Comparison of ENCODE assay signal across 16 cellular contexts in the genomic region with DNA sequence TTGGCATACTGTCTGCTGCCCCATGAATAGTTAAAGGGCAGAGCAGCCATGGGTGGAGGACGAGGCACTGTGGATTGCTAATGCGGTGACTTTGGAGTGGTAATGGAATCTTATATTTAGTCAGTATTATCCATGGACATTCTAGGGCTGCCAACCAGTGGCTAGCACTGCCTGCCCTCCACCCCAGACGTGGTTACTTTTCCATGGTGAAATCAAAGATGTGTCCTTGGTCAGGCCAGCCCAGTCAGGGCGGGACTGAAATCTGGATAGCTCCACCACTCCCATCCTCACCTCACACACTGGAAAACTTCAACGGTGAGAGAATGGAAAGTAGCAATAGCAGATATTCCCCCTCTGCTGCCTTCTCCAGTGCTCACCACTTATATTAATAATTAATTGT. TPM values are rescaled to one million over a fixed set of nuclear protein-coding genes. Genes with fewer than 3 reads are reported as not detected.
DNase-seq lines count a peak whose midpoint lies in the region; ATAC-seq, FAIRE-seq and TF ChIP-seq lines count a peak whose summit lies in the region.
"Had no signal": no experiment of that assay in that cellular context is flagged by ENCODE, and none has a peak within 500 bp of the region (broad histone marks: within the 10 kb centered on the region; RNA-seq: fewer than 3 reads in every experiment).

No MANE protein-coding gene starts in this region.

- peaks cover 55% of the 10 kb centered on the region for H3K4me1 Mint-ChIP-seq in activated naive CD8-positive, alpha-beta T cell treated with anti-CD3 and anti-CD28 coated beads for 36 hours

- peaks cover 49% of the 10 kb centered on the region for H3K27me3 ChIP-seq in BLaER1
- peaks cover 11% of the 10 kb centered on the region for H3K27me3 ChIP-seq in lower lobe of right lung (ENCODE audit: low read depth)
- H3K27me3 ChIP-seq: vagina had no signal

- H3K4me3 ChIP-seq in BLaER1 (no peak overlapping the region), lower lobe of right lung (peak overlapping the region; percentile 85), lower leg skin (ENCODE audit: low read depth, poor library complexity, severe bottlenecking) (no peak overlapping the region)
- H3K4me3 ChIP-seq: lung, sigmoid colon had no signal

- intact Hi-C loops in lower lobe of right lung (cut with DNase I) (no loop called here), lower leg skin (cut with DNase I; ENCODE audit: low total_unique reads) (no loop called here)

- TF ChIP-seq CTCF in lower lobe of right lung (IDR thresholded peaks at IDR 0.05) (no peak), lower leg skin (IDR thresholded peaks at IDR 0.05) (no peak)

- no peak overlapping the region for H3K27ac ChIP-seq in BLaER1
- H3K27ac ChIP-seq in lower lobe of right lung, result no peak overlapping the region
- H3K27ac ChIP-seq: BLaER1 treated with 17β-estradiol and CSF1 and Interleukin-3, amounts not matched to agents 10 nM and 100 nM; sigmoid colon; vagina had no signal

- FAIRE-seq in GM12891 (lab: Jason Lieb, UNC), result peak; percentile 41

- H3K4me1 ChIP-seq in BLaER1 (peaks cover 50% of the 10 kb centered on the region), lower lobe of right lung (peaks cover 23% of the 10 kb centered on the region)

- peaks cover 10% of the 10 kb centered on the region for H3K36me3 Mint-ChIP-seq in activated naive CD8-positive, alpha-beta T cell treated with anti-CD3 and anti-CD28 coated beads for 36 hours

- 66 to 83% methylated on average over 5 of the region's 5 CpGs for WGBS in lower leg skin, 2 donors

- H3K27ac Mint-ChIP-seq in activated naive CD8-positive, alpha-beta T cell treated with anti-CD3 and anti-CD28 coated beads for 36 hours, result peak overlapping the region; percentile 84

- TF ChIP-seq POLR2A in GM12891 (IDR thresholded peaks at IDR 0.05; ENCODE audit: low read depth, low read length) (no peak), lower leg skin (IDR thresholded peaks at IDR 0.05) (no peak)

- H3K4me3 Mint-ChIP-seq in activated naive CD8-positive, alpha-beta T cell treated with anti-CD3 and anti-CD28 coated beads for 36 hours, result peak overlapping the region; percentile 84

- H4K20me1 ChIP-seq in BLaER1, result no peaks in the 10 kb centered on the region

- peak overlapping the region; percentile 97; the same call in 1 of the 2 replicates for H3K4me2 ChIP-seq in BLaER1

- H3K36me3 ChIP-seq in BLaER1 (no peaks in the 10 kb centered on the region), lower lobe of right lung (no peaks in the 10 kb centered on the region)
- H3K36me3 ChIP-seq: BLaER1 treated with 17β-estradiol and CSF1 and Interleukin-3, amounts not matched to agents 10 nM and 100 nM; gastrocnemius medialis; sigmoid colon; vagina had no signal

- H3K27me3 Mint-ChIP-seq in activated naive CD8-positive, alpha-beta T cell treated with anti-CD3 and anti-CD28 coated beads for 36 hours, result no peaks in the 10 kb centered on the region

- no peak overlapping the region for H3K9ac ChIP-seq in BLaER1
- H3K9ac ChIP-seq: BLaER1 treated with 17β-estradiol and CSF1 and Interleukin-3, amounts not matched to agents 10 nM and 100 nM had no signal

- no peak for ATAC-seq in lower lobe of right lung
- ATAC-seq: gastrocnemius medialis had no signal

- no peaks in the 10 kb centered on the region for H3K9me3 Mint-ChIP-seq in activated naive CD8-positive, alpha-beta T cell treated with anti-CD3 and anti-CD28 coated beads for 36 hours

- no peaks in the 10 kb centered on the region for H3K9me3 ChIP-seq in BLaER1
- H3K9me3 ChIP-seq in lower lobe of right lung, result no peaks in the 10 kb centered on the region
- H3K9me3 ChIP-seq: BLaER1 treated with 17β-estradiol and CSF1 and Interleukin-3, amounts not matched to agents 10 nM and 100 nM; gastrocnemius medialis; sigmoid colon; vagina had no signal

- DNase-seq in GM12891 (ENCODE audit: insufficient read length, low spot score) (no peak), lower lobe of right lung (no peak), NCI-H748 treated with DMSO at 0.1 percent for 48 hours (lab: John Stamatoyannopoulos, UW) (no peak), NCI-H146 (lab: John Stamatoyannopoulos, UW) (no peak), GOT3 (lab: John Stamatoyannopoulos, UW) (no peak), lower leg skin (ENCODE audit: low spot score in 2 of 2) (no peak)
- DNase-seq in activated naive CD8-positive, alpha-beta T cell treated with anti-CD3 and anti-CD28 coated beads for 36 hours, result no peak
- DNase-seq: gastrocnemius medialis, Kasumi-1, NCI-H2171, OCI-M1, sigmoid colon had no signal

TF ChIP-seq in GM12891, 5 proteins besides CTCF, POLR2A, EP300 and RAD21:
- TF ChIP-seq POU2F2 (IDR thresholded peaks at IDR 0.05; ENCODE audit: low read depth, low read length) (no peak), SPI1 (IDR thresholded peaks at IDR 0.05; ENCODE audit: low read depth, low read length) (no peak), PAX5 (IDR thresholded peaks at IDR 0.05; ENCODE audit: insufficient read depth, low read length, severe bottlenecking) (no peak), POLR2AphosphoS5 (IDR thresholded peaks at IDR 0.05; ENCODE audit: low read depth, low read length) (no peak), TAF1 (IDR thresholded peaks at IDR 0.05; ENCODE audit: low read depth, low read length) (no peak)

RNA-seq across cellular contexts. Expression of gene TTC9, which starts 2.3 kb away (rescaled TPM):
- polyA plus RNA-seq in GM12891 (2012; ENCODE audit: low read depth, missing spikeins), result 5.0 TPM
- total RNA-seq in activated naive CD8-positive, alpha-beta T cell treated with anti-CD3 and anti-CD28 coated beads for 36 hours, result 1 to 10 TPM; 4.9 to 5.4 TPM
- total RNA-seq in lower lobe of right lung (5.5 TPM), lower leg skin (10 to 100 TPM in 2 of 4 donors, 1 to 10 TPM in 2; 6.3 to 10.2 (median 8.7) TPM)

RNA-seq across cellular contexts. Expression of gene MED6, which starts 43.6 kb away (rescaled TPM):
- 34.5 TPM for polyA plus RNA-seq in GM12891 (2012; ENCODE audit: low read depth, missing spikeins)
- total RNA-seq in activated naive CD8-positive, alpha-beta T cell treated with anti-CD3 and anti-CD28 coated beads for 36 hours, result 10 to 100 TPM; 62.3 to 66.6 TPM
- total RNA-seq in lower lobe of right lung, result 28.8 TPM
- 10 to 100 TPM; 27.1 to 58.7 (median 44.3) TPM for total RNA-seq in lower leg skin
